Comparison of ENCODE assay signal across 8 cellular contexts in the genomic region with DNA sequence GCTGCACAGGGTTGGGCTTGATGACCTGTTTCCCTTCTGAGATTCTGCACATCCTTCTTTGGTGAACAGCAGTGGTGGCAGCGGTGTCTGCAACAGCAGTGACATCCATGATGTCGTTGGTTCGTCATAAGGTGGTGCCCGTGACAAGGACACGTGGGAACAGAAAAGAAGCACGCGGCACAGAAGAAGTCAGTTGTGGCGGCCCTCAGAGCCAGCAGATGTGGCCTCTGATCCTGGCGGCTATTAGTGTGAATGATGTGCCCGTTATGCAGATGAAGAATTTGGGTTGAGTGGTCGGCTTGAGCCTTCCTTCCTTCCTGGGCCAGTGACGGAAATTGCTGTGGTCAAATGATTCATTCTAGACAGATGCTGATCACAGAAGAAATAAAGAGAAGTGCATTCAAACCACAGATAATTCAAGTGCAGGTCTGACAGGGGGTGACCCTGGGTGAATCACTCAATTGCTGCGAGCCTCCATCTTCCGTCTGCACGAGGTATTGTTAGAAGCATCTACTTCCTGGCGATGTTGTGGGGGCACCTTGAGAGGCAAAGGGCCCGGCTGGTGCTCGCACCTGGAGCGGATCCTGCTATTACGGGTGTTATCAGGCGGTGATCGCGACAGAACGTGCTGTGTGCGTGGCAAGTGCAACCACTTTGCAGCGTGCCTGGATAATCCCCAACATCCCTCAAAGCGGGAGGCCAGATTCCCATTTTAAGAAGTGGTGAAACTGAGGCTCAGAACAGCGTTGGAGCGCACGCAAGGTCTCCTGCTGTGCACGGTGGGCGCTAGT.
A peak's percentile ranks its signal among the peaks of the same experiment; 100 is the strongest.
DNase-seq lines count a peak whose midpoint lies in the region; ATAC-seq and TF ChIP-seq lines count a peak whose summit lies in the region.

No MANE protein-coding gene starts in this region.

- peaks cover under 1% of the 10 kb centered on the region for H3K27me3 Mint-ChIP-seq in activated naive CD8-positive, alpha-beta T cell

- no peak overlapping the region for H3K27ac ChIP-seq in WERI-Rb-1

- H3K4me3 ChIP-seq in WERI-Rb-1 (ENCODE audit: low read depth, low read length), result no peak overlapping the region

- H3K36me3 Mint-ChIP-seq in activated naive CD8-positive, alpha-beta T cell, result no peaks in the 10 kb centered on the region

- peaks cover 20% of the 10 kb centered on the region for H3K36me3 ChIP-seq in WERI-Rb-1

- DNase-seq in GF-D8 (lab: John Stamatoyannopoulos, UW), result peak; percentile 93
- DNase-seq in myocyte (ENCODE audit: low read depth), result peak; percentile 95
- no peak for DNase-seq in GM20000 (ENCODE audit: low spot score)
- DNase-seq in WERI-Rb-1, result no peak
- DNase-seq in NCI-H774 (lab: John Stamatoyannopoulos, UW), result no peak

- H3K27me3 ChIP-seq in WERI-Rb-1 (ENCODE audit: insufficient read depth, low read depth, severe bottlenecking), result no peaks in the 10 kb centered on the region

- TF ChIP-seq CTCF in GM20000 (IDR thresholded peaks at IDR 0.05; ENCODE audit: extremely low read depth, missing control alignments), result no peak
- no peak for TF ChIP-seq CTCF in WERI-Rb-1 (IDR thresholded peaks at IDR 0.05; ENCODE audit: low read depth, low read length)

- ATAC-seq in SK-N-SH treated with all-trans-retinoic acid at 6 μM for 48 hours (peak; percentile 74), GM19467 (IDR thresholded peaks at IDR 0.05; ENCODE audit: unreplicated experiment) (no peak)

- H3K9me3 ChIP-seq in WERI-Rb-1 (ENCODE audit: severe bottlenecking), result no peaks in the 10 kb centered on the region

- H3K4me3 Mint-ChIP-seq in activated naive CD8-positive, alpha-beta T cell, result peak overlapping the region; percentile 14

- no peaks in the 10 kb centered on the region for H3K9me3 Mint-ChIP-seq in activated naive CD8-positive, alpha-beta T cell (ENCODE audit: low read depth)

- H3K27ac Mint-ChIP-seq in activated naive CD8-positive, alpha-beta T cell, result peak overlapping the region; percentile 56

- H3K4me1 Mint-ChIP-seq in activated naive CD8-positive, alpha-beta T cell (ENCODE audit: low read depth), result peaks cover 14% of the 10 kb centered on the region

TF ChIP-seq in SK-N-SH treated with all-trans-retinoic acid at 6 μM for 48 hours, 23 proteins besides CTCF, POLR2A, EP300 and RAD21:
- TF ChIP-seq TOX (CRISPR knock-in tag; IDR thresholded peaks at IDR 0.05; ENCODE audit: borderline replicate concordance) (0 out of 2 replicates have a peak, but pooled peaks have one; percentile 12), ZFP3 (CRISPR knock-in tag; IDR thresholded peaks at IDR 0.05) (no peak)

Comparison
In these comparisons a context has a peak if more than half of its experiments do, and no peak if none do; other contexts are left out.
1. DNase-seq: peak in GF-D8 (single experiment) and myocyte (single experiment); none in GM20000 (single experiment), WERI-Rb-1 (single experiment) and NCI-H774 (single experiment).